ENCODE assay signal across 8 cellular contexts in the genomic region with DNA sequence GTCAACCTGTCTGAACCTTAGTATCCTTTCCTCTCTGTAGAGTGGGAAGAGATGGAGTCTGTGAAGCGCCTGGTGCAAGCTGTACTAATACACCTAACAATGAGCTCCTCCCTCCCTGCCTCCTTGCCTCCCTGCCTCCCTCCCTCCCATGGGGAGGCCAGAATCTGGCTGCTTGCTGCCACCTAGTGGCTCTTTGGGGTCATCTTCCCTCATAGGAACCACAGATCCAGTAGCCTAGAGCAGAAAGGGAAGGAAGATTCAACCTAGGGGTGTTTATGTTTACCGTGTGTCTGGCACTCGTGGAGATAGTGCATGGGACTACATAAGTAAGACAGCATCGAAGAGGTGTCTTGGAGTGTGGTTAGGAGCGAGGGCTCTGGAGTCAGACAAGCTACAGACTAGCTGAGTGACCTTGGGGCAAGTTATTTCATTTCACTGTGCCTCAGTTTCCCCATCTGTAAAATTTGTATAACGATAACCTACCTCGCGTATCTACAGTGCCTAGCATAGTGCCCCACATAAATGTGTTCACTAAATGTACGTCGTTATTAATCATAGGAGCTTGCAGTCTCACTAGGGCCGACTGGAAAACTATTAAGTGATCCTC. TPM values are rescaled to one million over a fixed set of nuclear protein-coding genes. Genes with fewer than 3 reads are reported as not detected.
A peak's percentile ranks its signal among the peaks of the same experiment; 100 is the strongest.
DNase-seq lines count a peak whose midpoint lies in the region; ATAC-seq, FAIRE-seq and TF ChIP-seq lines count a peak whose summit lies in the region.

No MANE protein-coding gene starts in this region.

- peak overlapping the region; percentile 46 for H3K4me3 Mint-ChIP-seq in activated B cell treated with CpG ODN at 0.5 μM for 24 hours

- H3K4me2 ChIP-seq in DOHH2 (ENCODE audit: low read length) = peak overlapping the region; percentile 46
- no peak overlapping the region for H3K4me2 ChIP-seq in HepG2 (ENCODE audit: low read depth, low read length)

- H3K79me2 ChIP-seq in DOHH2 (ENCODE audit: control insufficient read depth, low read length) = no peaks in the 10 kb centered on the region
- H3K79me2 ChIP-seq in HepG2 (ENCODE audit: insufficient read depth, low read length) = no peaks in the 10 kb centered on the region

- H4K20me1 ChIP-seq in DOHH2 (ENCODE audit: control insufficient read depth, insufficient read depth, low read depth, low read length) (no peaks in the 10 kb centered on the region), HepG2 (ENCODE audit: insufficient read depth, low read length) (peaks cover 4% of the 10 kb centered on the region; the same call in 1 of the 2 replicates)

- intact Hi-C loops in activated B cell treated with CpG ODN at 0.5 μM for 24 hours (cut with micrococcal nuclease) (loop anchor here (1.0 to 2.0 kb wide), 3 partner anchors 32 to 189 kb away; no protein-coding TSS in a partner anchor), HepG2 (cut with micrococcal nuclease; ENCODE audit: unreplicated experiment) (no loop called here)

- in situ Hi-C loops in HepG2 (cut with HindIII; ENCODE audit: extremely low pct_ligation_motif_present, low pct_unique_long_range_greater_than_20kb) = no loop called here

- no TSS peak for BruUV-seq in HepG2 (replicated peaks; lab: Mats Ljungman, UMichigan)

- H3K27me3 ChIP-seq in DOHH2 (ENCODE audit: control insufficient read depth, low read length) = no peaks in the 10 kb centered on the region
- no peaks in the 10 kb centered on the region for H3K27me3 ChIP-seq in HepG2 (ENCODE audit: control insufficient read depth in 1 of 2, insufficient read depth in 2 of 2, low read length in 2 of 2)

- WGBS in HepG2 (ENCODE audit: low lambda C conversion rate) = 83% methylated on average over 11 of the region's 11 CpGs

- H3K9me3 Mint-ChIP-seq in activated B cell treated with CpG ODN at 0.5 μM for 24 hours = no peaks in the 10 kb centered on the region

- H3K27ac ChIP-seq in DOHH2 (ENCODE audit: low read depth, low read length) (no peak overlapping the region), HepG2 (ENCODE audit: extremely low read length, insufficient read depth, low read length) (no peak overlapping the region)

- TF ChIP-seq CTCF in DOHH2 (IDR thresholded peaks at IDR 0.05; ENCODE audit: low read depth, low read length, poor library complexity, severe bottlenecking) = peak; percentile 69
- no peak for TF ChIP-seq CTCF in activated B cell treated with CpG ODN at 0.5 μM for 24 hours (IDR thresholded peaks at IDR 0.05)
- peak; percentile 84 for TF ChIP-seq CTCF in choroid plexus epithelial cell (conservative IDR thresholded peaks at IDR 0.05; ENCODE audit: low read depth, low read length)
- TF ChIP-seq CTCF in HepG2 (CRISPR knock-in tag; IDR thresholded peaks at IDR 0.05) = peak; percentile 79

- TF ChIP-seq EP300 in HepG2 (IDR thresholded peaks at IDR 0.05; ENCODE audit: low read depth in 2 of 2, low read length in 2 of 2) (no peak), HepG2 (CRISPR knock-in tag; IDR thresholded peaks at IDR 0.05; ENCODE audit: borderline replicate concordance) (no peak)

- DNase-seq in NCI-H2196 treated with DMSO at 0.1 percent for 48 hours (lab: John Stamatoyannopoulos, UW; ENCODE audit: unreplicated experiment) (peak; percentile 41), activated B cell treated with CpG ODN at 0.5 μM for 24 hours (no peak), choroid plexus epithelial cell (ENCODE audit: low read depth) (peak; percentile 88), HepG2 (ENCODE audit: low spot score) (peak; percentile 81)
- DNase-seq in stimulated activated CD4-positive, alpha-beta T cell treated with anti-CD3 and anti-CD28 coated beads, TNF-alpha, amount 100 ng/mL, for 48 hours (ENCODE audit: low read depth in 3 of 3) = peak; percentile 19 to 46 (median 34)

- TF ChIP-seq POLR2A in HepG2 (IDR thresholded peaks at IDR 0.05; ENCODE audit: insufficient read depth in 1 of 2, low read depth in 2 of 2, low read length in 2 of 2) = no peak; a peak in 1 of 4 replicates

- H3K9me3 ChIP-seq in DOHH2 (ENCODE audit: control insufficient read depth, insufficient read depth, low read length) (no peaks in the 10 kb centered on the region), HepG2 (ENCODE audit: low read length) (no peaks in the 10 kb centered on the region)

- H3F3A ChIP-seq in DOHH2 (ENCODE audit: control insufficient read depth, insufficient read depth) = no peaks in the 10 kb centered on the region

- POLR2A ChIA-PET in activated B cell treated with CpG ODN at 0.5 μM for 24 hours (lab: Charles Lee) = interaction anchor here (0.6 to 1.2 kb wide), 3 partner anchors 151 to 1351 kb away, joined by 3 to 6 read pairs (median 3); partner anchors contain the start of genes ADIPOR2 and TULP3
- POLR2A ChIA-PET in HepG2 (lab: Yijun Ruan, JAX) = no interaction called here

- TF ChIP-seq RAD21 in HepG2 (CRISPR knock-in tag; IDR thresholded peaks at IDR 0.05) = no peak

- peaks cover 16% of the 10 kb centered on the region for H3K4me1 ChIP-seq in DOHH2 (ENCODE audit: control insufficient read depth, low read length)
- no peaks in the 10 kb centered on the region for H3K4me1 ChIP-seq in HepG2 (ENCODE audit: insufficient read depth, low read length)

- H3K36me3 ChIP-seq in DOHH2 (ENCODE audit: control insufficient read depth, low read length) (no peaks in the 10 kb centered on the region; the same call in 1 of the 2 replicates), HepG2 (replicated peaks in 1 of 2; ENCODE audit: control insufficient read depth in 1 of 2, insufficient read depth in 2 of 2, low read length in 2 of 2) (peaks cover 32 to 48% of the 10 kb centered on the region in 2 experiments)

- peak; percentile 71 for ATAC-seq in HG02642 (IDR thresholded peaks at IDR 0.05; ENCODE audit: poor library complexity, unreplicated experiment)
- ATAC-seq in activated B cell treated with CpG ODN at 0.5 μM for 24 hours (ENCODE audit: low read depth) = peak; percentile 70
- ATAC-seq in HepG2 = peak; percentile 79
- no peak for ATAC-seq in GM19395 (IDR thresholded peaks at IDR 0.05; ENCODE audit: unreplicated experiment)

- peaks cover 25% of the 10 kb centered on the region for H3K4me1 Mint-ChIP-seq in activated B cell treated with CpG ODN at 0.5 μM for 24 hours

- no peak overlapping the region for H3K9ac ChIP-seq in HepG2 (ENCODE audit: insufficient read depth, low read depth, low read length)

- peaks cover 28% of the 10 kb centered on the region for H3K27me3 Mint-ChIP-seq in activated B cell treated with CpG ODN at 0.5 μM for 24 hours

- H3K27ac Mint-ChIP-seq in activated B cell treated with CpG ODN at 0.5 μM for 24 hours = peak overlapping the region; percentile 30

- CTCF ChIA-PET in activated B cell treated with CpG ODN at 0.5 μM for 24 hours (lab: Charles Lee) = interaction anchor here (0.7 to 1.7 kb wide), 9 partner anchors 8 to 296 kb away, joined by 3 to 8 read pairs (median 4); no protein-coding TSS in a partner anchor
- CTCF ChIA-PET in HepG2 (lab: Yijun Ruan, JAX; ENCODE audit: low intra/inter-chr PET ratio, low total read pairs) = no interaction called here

- no peaks in the 10 kb centered on the region for H3K36me3 Mint-ChIP-seq in activated B cell treated with CpG ODN at 0.5 μM for 24 hours (ENCODE audit: low read depth)

- no peak overlapping the region for H2AFZ ChIP-seq in HepG2 (ENCODE audit: low read length)

- peak; percentile 83 for FAIRE-seq in HepG2 (lab: Jason Lieb, UNC)

- H3K9me2 ChIP-seq in DOHH2 (replicated peaks; ENCODE audit: control insufficient read depth, low read length) = no peaks in the 10 kb centered on the region

- H3K4me3 ChIP-seq in DOHH2 (ENCODE audit: low read length) (no peak overlapping the region), choroid plexus epithelial cell (ENCODE audit: low read depth, low read length) (no peak overlapping the region), HepG2 (replicated peaks in 1 of 3; ENCODE audit: insufficient read depth in 1 of 3, low read depth in 2 of 3, low read length in 3 of 3) (no peak overlapping the region)

TF ChIP-seq in HepG2, 621 proteins besides CTCF, POLR2A, EP300 and RAD21 (continues in another document):
- TF ChIP-seq ZBTB25 (CRISPR knock-in tag; IDR thresholded peaks at IDR 0.05) = no peak
- TF ChIP-seq ADNP (CRISPR knock-in tag; IDR thresholded peaks at IDR 0.05) = no peak
- no peak for TF ChIP-seq ZNF12 (CRISPR knock-in tag; IDR thresholded peaks at IDR 0.05)

RNA-seq across cellular contexts. Expression of gene TSPAN9, which starts 35.5 kb away (rescaled TPM):
- total RNA-seq in activated B cell treated with CpG ODN at 0.5 μM for 24 hours = 0.20 and 0.54 TPM in 2 replicates
- 11.6 and 18.1 TPM in 2 replicates for total RNA-seq in HepG2 (2016; rRNA removed; fragmentation: Illumina TruSeq; extraction: Trizol)
- total RNA-seq in HepG2 (2016; cell fraction: cytosol; rRNA removed; fragmentation: Illumina TruSeq; extraction: Trizol; ENCODE audit: low read depth) = 2.5 and 3.1 TPM in 2 replicates
- 9.6 and 21.5 TPM in 2 replicates for total RNA-seq in HepG2 (2016; cell fraction: insoluble cytoplasmic fraction; rRNA removed; fragmentation: Illumina TruSeq; extraction: Trizol)
- total RNA-seq in HepG2 (2016; cell fraction: membrane; rRNA removed; fragmentation: Illumina TruSeq; extraction: Trizol) = 4.4 and 4.6 TPM in 2 replicates
- 16.9 and 19.5 TPM in 2 replicates for total RNA-seq in HepG2 (2016; cell fraction: nucleus; rRNA removed; fragmentation: Illumina TruSeq; extraction: Trizol)
- 42.3 and 58.2 TPM in 2 replicates for polyA plus RNA-seq in HepG2 (2011; rRNA removed)
- 38.6 and 41.6 TPM in 2 replicates for polyA plus RNA-seq in HepG2 (2011; cell fraction: cytosol; rRNA removed)
- 55.3 and 55.7 TPM in 2 replicates for polyA plus RNA-seq in HepG2 (2011; cell fraction: nucleus; rRNA removed)
- polyA plus RNA-seq in HepG2 (2012) = 27.2 and 58.7 TPM in 2 replicates
- polyA plus RNA-seq in HepG2 (2016; cell fraction: cytosol; fragmentation: Illumina TruSeq; extraction: Trizol; ENCODE audit: low read depth) = 2.2 and 3.0 TPM in 2 replicates
- polyA plus RNA-seq in HepG2 (2016; cell fraction: insoluble cytoplasmic fraction; fragmentation: Illumina TruSeq; extraction: Trizol; ENCODE audit: low read depth) = 9.6 and 13.8 TPM in 2 replicates
- 4.1 TPM in 2 replicates for polyA plus RNA-seq in HepG2 (2016; cell fraction: membrane; fragmentation: Illumina TruSeq; extraction: Trizol; ENCODE audit: low read depth)
- 31.0 and 34.1 TPM in 2 replicates for polyA plus RNA-seq in HepG2 (2016; cell fraction: nucleus; fragmentation: Illumina TruSeq; extraction: Trizol; ENCODE audit: insufficient read depth, low read depth)
- 9.4 and 96.3 TPM in 2 replicates for polyA minus RNA-seq in HepG2 (2011; rRNA and poly(A)+ RNA removed; ENCODE audit: low replicate concordance)
- 25.1 and 32.3 TPM in 2 replicates for polyA minus RNA-seq in HepG2 (2011; cell fraction: cytosol; rRNA and poly(A)+ RNA removed)
- 27.2 and 29.7 TPM in 2 replicates for polyA minus RNA-seq in HepG2 (2011; cell fraction: nucleus; rRNA and poly(A)+ RNA removed)
